ENCODE assay signal across 8 cellular contexts in the genomic region with DNA sequence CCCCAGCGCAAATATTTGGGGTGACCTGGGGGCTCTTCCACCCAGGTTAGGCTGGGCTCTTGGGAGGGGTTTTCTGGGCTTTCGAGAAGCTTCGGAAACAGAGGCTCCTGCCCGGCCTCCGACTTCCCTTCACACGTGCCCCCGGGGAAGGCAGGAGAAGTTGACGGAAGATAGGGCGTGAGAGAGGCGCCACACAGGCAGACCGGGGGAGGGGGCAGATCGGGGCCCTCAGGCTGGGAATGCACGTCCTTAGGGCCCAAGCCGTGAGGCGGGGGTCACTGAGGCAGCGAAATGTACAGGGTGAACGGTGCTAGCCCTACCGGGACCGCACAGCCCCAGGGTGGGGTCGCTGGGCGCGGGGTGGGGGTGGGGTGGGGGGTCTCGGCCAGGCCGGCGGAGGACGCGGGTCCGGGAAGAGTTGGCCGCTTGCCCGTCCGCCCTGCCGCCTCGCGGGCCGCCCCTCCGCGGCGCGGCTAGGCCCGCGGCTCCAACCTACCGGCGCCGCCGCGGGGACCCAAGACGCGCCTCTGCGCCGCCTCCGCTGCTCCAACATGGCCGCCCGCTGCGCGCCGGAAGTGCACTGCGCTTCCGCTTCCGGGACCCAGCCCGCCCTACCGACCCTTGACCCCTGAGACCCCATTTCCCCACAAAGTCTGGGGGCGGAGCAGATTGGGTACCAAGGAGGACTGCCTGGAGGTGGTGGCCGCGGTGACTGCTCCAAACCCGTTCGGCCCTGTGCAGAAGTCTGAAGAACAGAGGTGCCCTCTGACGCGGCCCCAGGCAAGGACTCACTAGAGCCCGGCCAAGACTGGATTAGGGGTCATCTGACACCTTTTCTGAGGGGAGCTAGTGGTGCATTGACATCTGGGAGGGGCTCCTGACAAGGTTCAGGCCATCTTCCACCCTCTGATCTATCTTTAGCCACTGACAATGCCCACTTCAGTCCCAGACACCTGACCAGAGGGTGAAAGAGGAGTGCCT. TPM values are rescaled to one million over a fixed set of nuclear protein-coding genes. Genes with fewer than 3 reads are reported as not detected.
DNase-seq lines count a peak whose midpoint lies in the region; ATAC-seq and TF ChIP-seq lines count a peak whose summit lies in the region.

A gene (minus strand): TSS at position 561 of the 981 bp plus-strand sequence. CDS start 2,123 bp downstream, outside the sequence.

- H3K4me1 Mint-ChIP-seq in activated naive CD8-positive, alpha-beta T cell treated with anti-CD3 and anti-CD28 coated beads, Interleukin-2, amount 50 U/mL, for 24 hours, result peaks cover 50% of the 10 kb centered on the region
- peaks cover 12% of the 10 kb centered on the region for H3K4me1 Mint-ChIP-seq in progenitor cell of endocrine pancreas (ENCODE audit: low read depth)

- POLR2A ChIA-PET in BJ (lab: Charles Lee), result no interaction called here

- no peaks in the 10 kb centered on the region for H3K27me3 ChIP-seq in BJ (ENCODE audit: control insufficient read depth, insufficient read depth, low read length)
- no peaks in the 10 kb centered on the region for H3K27me3 ChIP-seq in Karpas-422 (ENCODE audit: low read length)
- no peaks in the 10 kb centered on the region for H3K27me3 ChIP-seq in heart right ventricle
- H3K27me3 ChIP-seq in upper lobe of left lung, result no peaks in the 10 kb centered on the region

- DNase-seq in BJ (ENCODE audit: low read depth) (no peak), Karpas-422 (peak; percentile 93), T follicular helper cell (ENCODE audit: low read depth) (peak; percentile 53), heart right ventricle (peak; percentile 83 to 84), progenitor cell of endocrine pancreas (ENCODE audit: low spot score, unreplicated experiment) (peak; percentile 36), upper lobe of left lung (peak; percentile 63 to 96)
- peak; percentile 83 for DNase-seq in activated naive CD8-positive, alpha-beta T cell treated with anti-CD3 and anti-CD28 coated beads, Interleukin-2, amount 50 U/mL, for 24 hours

- H3K27ac Mint-ChIP-seq in activated naive CD8-positive, alpha-beta T cell treated with anti-CD3 and anti-CD28 coated beads, Interleukin-2, amount 50 U/mL, for 24 hours, result peak within 1 kb of the TSS; percentile 90
- peak within 1 kb of the TSS; percentile 93 for H3K27ac Mint-ChIP-seq in progenitor cell of endocrine pancreas

- peak within 1 kb of the TSS; percentile 90 for H3K4me3 Mint-ChIP-seq in activated naive CD8-positive, alpha-beta T cell treated with anti-CD3 and anti-CD28 coated beads, Interleukin-2, amount 50 U/mL, for 24 hours
- peak within 1 kb of the TSS; percentile 93 for H3K4me3 Mint-ChIP-seq in progenitor cell of endocrine pancreas (ENCODE audit: low read depth)

- intact Hi-C loops in heart right ventricle (cut with DNase I), result loop anchor here in 3 of 10 donors (2.0 to 10.0 kb wide), 3 partner anchors 34 to 259 kb away; a partner anchor contains a TSS

- peak within 1 kb of the TSS; percentile 82 for H2AFZ ChIP-seq in Karpas-422 (ENCODE audit: low read length)

- TF ChIP-seq POLR2A in upper lobe of left lung (IDR thresholded peaks at IDR 0.05), result peak in 2 of 4 donors; percentile 42 to 73

- CTCF ChIA-PET in BJ (lab: Yijun Ruan, JAX), result no interaction called here

- no peaks in the 10 kb centered on the region for H4K20me1 ChIP-seq in Karpas-422 (ENCODE audit: insufficient read depth, low read depth, low read length)

- TF ChIP-seq EP300 in upper lobe of left lung (IDR thresholded peaks at IDR 0.05), result no peak

- no peaks in the 10 kb centered on the region for H3K9me2 ChIP-seq in Karpas-422 (replicated peaks; ENCODE audit: insufficient read depth, low read length)

- peaks cover 2% of the 10 kb centered on the region for H3K27me3 Mint-ChIP-seq in activated naive CD8-positive, alpha-beta T cell treated with anti-CD3 and anti-CD28 coated beads, Interleukin-2, amount 50 U/mL, for 24 hours
- H3K27me3 Mint-ChIP-seq in progenitor cell of endocrine pancreas, result peaks cover 5% of the 10 kb centered on the region

- peaks cover 17% of the 10 kb centered on the region for H3K36me3 ChIP-seq in BJ (ENCODE audit: control insufficient read depth, insufficient read depth, low read length)
- peaks cover 18% of the 10 kb centered on the region; the same call in 1 of the 2 replicates for H3K36me3 ChIP-seq in Karpas-422 (ENCODE audit: insufficient read depth, low read length)
- peaks cover 0 to 35% (median 6%) of the 10 kb centered on the region in 9 donors for H3K36me3 ChIP-seq in heart right ventricle
- peaks cover 8 to 28% (median 16%) of the 10 kb centered on the region in 4 donors for H3K36me3 ChIP-seq in upper lobe of left lung

- 3% methylated on average over 58 to 69 of the region's 69 CpGs for WGBS in heart right ventricle, 2 donors
- WGBS in upper lobe of left lung, 2 donors, result 6 to 14% methylated on average over 15 to 63 of the region's 69 CpGs

- H3K9ac ChIP-seq in Karpas-422 (ENCODE audit: low read length), result peak within 1 kb of the TSS; percentile 92

- peak; percentile 64 for ATAC-seq in GM19328 (IDR thresholded peaks at IDR 0.05; ENCODE audit: unreplicated experiment)
- peak; percentile 54 for ATAC-seq in activated naive CD8-positive, alpha-beta T cell treated with anti-CD3 and anti-CD28 coated beads, Interleukin-2, amount 50 U/mL, for 24 hours
- peak; percentile 59 to 83 (median 73) for ATAC-seq in heart right ventricle
- peak; percentile 58 to 89 for ATAC-seq in upper lobe of left lung (ENCODE audit: low FRiP score in 2 of 2)

- H3K9me3 ChIP-seq in Karpas-422 (ENCODE audit: low read length), result peaks cover 4% of the 10 kb centered on the region; the same call in 1 of the 2 replicates
- no peaks in the 10 kb centered on the region for H3K9me3 ChIP-seq in heart right ventricle
- H3K9me3 ChIP-seq in upper lobe of left lung, result no peaks in the 10 kb centered on the region

- peak within 1 kb of the TSS; percentile 96 for H3K4me3 ChIP-seq in BJ (ENCODE audit: low read depth, low read length)
- H3K4me3 ChIP-seq in Karpas-422 (ENCODE audit: low read length), result peak within 1 kb of the TSS; percentile 82
- peak within 1 kb of the TSS; percentile 43 to 94 (median 84) for H3K4me3 ChIP-seq in heart right ventricle
- peak within 1 kb of the TSS; percentile 75 to 93 (median 90) for H3K4me3 ChIP-seq in upper lobe of left lung

- H3K79me2 ChIP-seq in Karpas-422 (ENCODE audit: low read length), result peaks cover 22% of the 10 kb centered on the region

- H3K36me3 Mint-ChIP-seq in activated naive CD8-positive, alpha-beta T cell treated with anti-CD3 and anti-CD28 coated beads, Interleukin-2, amount 50 U/mL, for 24 hours (ENCODE audit: low read depth), result peaks cover 24% of the 10 kb centered on the region
- H3K36me3 Mint-ChIP-seq in progenitor cell of endocrine pancreas (ENCODE audit: insufficient read depth), result peaks cover 1% of the 10 kb centered on the region

- peaks cover 18% of the 10 kb centered on the region for H3K4me1 ChIP-seq in Karpas-422 (ENCODE audit: low read length)
- peaks cover 3 to 34% (median 27%) of the 10 kb centered on the region in 9 donors for H3K4me1 ChIP-seq in heart right ventricle
- H3K4me1 ChIP-seq in upper lobe of left lung, result peaks cover 20 to 39% (median 23%) of the 10 kb centered on the region in 4 donors

- H3K4me2 ChIP-seq in Karpas-422 (ENCODE audit: low read depth, low read length, poor library complexity, severe bottlenecking), result peak within 1 kb of the TSS; percentile 82

- no peaks in the 10 kb centered on the region for H3K9me3 Mint-ChIP-seq in activated naive CD8-positive, alpha-beta T cell treated with anti-CD3 and anti-CD28 coated beads, Interleukin-2, amount 50 U/mL, for 24 hours
- no peaks in the 10 kb centered on the region for H3K9me3 Mint-ChIP-seq in progenitor cell of endocrine pancreas (ENCODE audit: low read depth)

- TF ChIP-seq CTCF in BJ (IDR thresholded peaks at IDR 0.05; ENCODE audit: insufficient read depth, low read depth, low read length) (no peak), heart right ventricle (IDR thresholded peaks at IDR 0.05) (no peak), progenitor cell of endocrine pancreas (IDR thresholded peaks at IDR 0.05; ENCODE audit: unreplicated experiment) (no peak), upper lobe of left lung (IDR thresholded peaks at IDR 0.05) (no peak)

- H3K27ac ChIP-seq in Karpas-422 (ENCODE audit: low read length) (peak within 1 kb of the TSS; percentile 63), heart right ventricle (peak within 1 kb of the TSS; percentile 74 to 97 (median 94)), upper lobe of left lung (peak within 1 kb of the TSS; percentile 91 to 95 (median 94))

RNA-seq across cellular contexts. Expression of the gene that starts here (rescaled TPM):
- polyA plus RNA-seq in BJ (2011; rRNA removed) (23.1 and 33.3 TPM in 2 replicates), heart right ventricle (10 to 100 TPM in 1 of 2 donors, 1 to 10 TPM in 1; 7.2 to 16.3 TPM)
- 30.9 and 49.3 TPM in 2 replicates for polyA minus RNA-seq in BJ (2011; rRNA and poly(A)+ RNA removed)
- 18.4 and 22.0 TPM in 2 replicates for total RNA-seq in Karpas-422 (2014; rRNA removed; shearing (Covaris generic); ENCODE audit: low replicate concordance)
- total RNA-seq in heart right ventricle (10 to 100 TPM; 10.4 to 16.9 (median 12.3) TPM), progenitor cell of endocrine pancreas (28.6 and 29.8 TPM in 2 replicates), upper lobe of left lung (10 to 100 TPM; 20.7 to 31.6 (median 26.0) TPM)
